ENCODE assay signal across 38 cellular contexts in the genomic region with DNA sequence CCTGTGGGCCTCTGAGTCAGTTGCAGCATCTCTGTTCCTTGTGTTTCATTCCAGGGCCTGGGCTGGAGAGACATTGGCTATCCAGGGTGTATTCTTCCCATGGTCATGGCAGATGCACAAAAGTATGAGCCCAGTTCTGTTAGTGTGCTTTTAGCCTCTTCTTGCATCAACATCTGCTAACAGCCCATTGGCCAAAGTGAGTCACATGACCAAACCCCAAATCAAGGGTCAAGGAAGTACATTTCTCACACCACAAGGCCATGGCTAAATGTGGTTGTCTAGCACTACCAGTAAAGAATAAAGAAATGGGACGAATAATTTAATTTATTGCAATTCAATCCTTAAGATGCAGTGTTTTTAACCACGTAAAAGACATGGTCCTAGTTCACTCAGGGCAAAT. TPM values are rescaled to one million over a fixed set of nuclear protein-coding genes. Genes with fewer than 3 reads are reported as not detected.
DNase-seq lines count a peak whose midpoint lies in the region; ATAC-seq, FAIRE-seq and TF ChIP-seq lines count a peak whose summit lies in the region.
"Had no signal": no experiment of that assay in that cellular context is flagged by ENCODE, and none has a peak within 500 bp of the region (broad histone marks: within the 10 kb centered on the region; RNA-seq: fewer than 3 reads in every experiment).

No MANE protein-coding gene starts in this region.

- H3K79me1 ChIP-seq in trophoblast cell (ENCODE audit: low read length), result no peaks in the 10 kb centered on the region

- H2AFZ ChIP-seq in K562 (ENCODE audit: low read depth, low read length), result no peak overlapping the region
- no peak overlapping the region for H2AFZ ChIP-seq in trophoblast cell (ENCODE audit: insufficient read depth, low read length, poor library complexity)

- H3K9ac ChIP-seq in K562 (ENCODE audit: insufficient read depth in 1 of 2, low read depth in 2 of 2, low read length in 2 of 2) (no peak overlapping the region), endodermal cell (ENCODE audit: extremely low read depth, low read length, poor library complexity, severe bottlenecking) (no peak overlapping the region), trophoblast cell (ENCODE audit: low read length) (no peak overlapping the region)
- H3K9ac ChIP-seq: BLaER1; BLaER1 treated with 17β-estradiol and CSF1 and Interleukin-3, amounts not matched to agents 10 nM and 100 nM had no signal

- TF ChIP-seq CTCF in K562 (IDR thresholded peaks at IDR 0.05 in 2 of 3, conservative IDR thresholded peaks at IDR 0.05 in 1 of 3; ENCODE audit: insufficient read depth in 2 of 3, low read depth in 1 of 3, low read length in 3 of 3), result no peak
- TF ChIP-seq CTCF in endodermal cell (conservative IDR thresholded peaks at IDR 0.05), result no peak
- no peak for TF ChIP-seq CTCF in glutamatergic neuron (IDR thresholded peaks at IDR 0.05; ENCODE audit: partially characterized antibody, unreplicated experiment)
- TF ChIP-seq CTCF in breast epithelium (IDR thresholded peaks at IDR 0.05), result no peak

- WGBS in K562 (ENCODE audit: insufficient coverage, low coverage, missing lambda C conversion rate), result 0% methylated on average over 2 of the region's 2 CpGs
- 90 to 92% methylated on average over 2 of the region's 2 CpGs for WGBS in endodermal cell (ENCODE audit: insufficient coverage in 1 of 2, insufficient read length in 1 of 2), 2 experiments
- WGBS in trophoblast cell (ENCODE audit: extremely low coverage, insufficient coverage, insufficient read length), result no CpG with 5 or more reads among the region's 2 CpGs

- no peak overlapping the region for H4K12ac ChIP-seq in trophoblast cell (ENCODE audit: low read depth, low read length)

- no peak for TF ChIP-seq EP300 in K562 (IDR thresholded peaks at IDR 0.05; ENCODE audit: low read length)

- no peaks in the 10 kb centered on the region for H3K36me3 ChIP-seq in K562 (ENCODE audit: control insufficient read depth, insufficient read depth, low read length)
- no peaks in the 10 kb centered on the region for H3K36me3 ChIP-seq in endodermal cell (ENCODE audit: control insufficient read depth, insufficient read depth, low read length)
- H3K36me3 ChIP-seq in trophoblast cell (ENCODE audit: control insufficient read depth in 1 of 2, insufficient read depth in 2 of 2, low read length in 2 of 2), result no peaks in the 10 kb centered on the region
- H3K36me3 ChIP-seq in breast epithelium, result no peaks in the 10 kb centered on the region
- H3K36me3 ChIP-seq: BE2C; BLaER1; BLaER1 treated with 17β-estradiol and CSF1 and Interleukin-3, amounts not matched to agents 10 nM and 100 nM had no signal

- POLR2A ChIA-PET in K562 (lab: Yijun Ruan, JAX), result no interaction called here

- no peak overlapping the region for H3K27ac ChIP-seq in K562 (ENCODE audit: extremely low read depth, low read depth, low read length)
- no peak overlapping the region for H3K27ac ChIP-seq in endodermal cell (ENCODE audit: low read depth, low read length)
- H3K27ac ChIP-seq in trophoblast cell (ENCODE audit: low read depth, low read length), result no peak overlapping the region
- H3K27ac ChIP-seq in breast epithelium, result no peak overlapping the region
- H3K27ac ChIP-seq: 22Rv1; A549; BLaER1; BLaER1 treated with 17β-estradiol and CSF1 and Interleukin-3, amounts not matched to agents 10 nM and 100 nM; C4-2B had no signal

- no peaks in the 10 kb centered on the region for H4K20me1 ChIP-seq in K562 (replicated peaks; ENCODE audit: control insufficient read depth, insufficient read depth, low read length)
- H4K20me1 ChIP-seq: BLaER1; BLaER1 treated with 17β-estradiol and CSF1 and Interleukin-3, amounts not matched to agents 10 nM and 100 nM had no signal

- H3K27me3 Mint-ChIP-seq in endodermal cell (ENCODE audit: insufficient read depth), result peaks cover 6% of the 10 kb centered on the region
- peaks cover 7% of the 10 kb centered on the region for H3K27me3 Mint-ChIP-seq in glutamatergic neuron (ENCODE audit: unreplicated experiment)

- no peak overlapping the region for H2AK5ac ChIP-seq in trophoblast cell (ENCODE audit: low read length)

- H3K79me2 ChIP-seq in K562 (ENCODE audit: control insufficient read depth, insufficient read depth, low read length) (no peaks in the 10 kb centered on the region), trophoblast cell (ENCODE audit: control insufficient read depth, insufficient read depth, low read length, poor library complexity) (no peaks in the 10 kb centered on the region)

- TF ChIP-seq POLR2A in K562 (conservative IDR thresholded peaks at IDR 0.05) (no peak), breast epithelium (IDR thresholded peaks at IDR 0.05) (no peak)

- intact Hi-C loops in K562 (cut with micrococcal nuclease) (no loop called here), breast epithelium (cut with DNase I; ENCODE audit: low total_unique reads) (no loop called here)

- H3K4me3 ChIP-seq in K562, result no peak overlapping the region
- H3K4me3 ChIP-seq in endodermal cell (ENCODE audit: low read length), result no peak overlapping the region
- no peak overlapping the region for H3K4me3 ChIP-seq in trophoblast cell (ENCODE audit: low read depth, low read length)
- H3K4me3 ChIP-seq in breast epithelium, result no peak overlapping the region
- H3K4me3 ChIP-seq: A549; BLaER1; BLaER1 treated with 17β-estradiol and CSF1 and Interleukin-3, amounts not matched to agents 10 nM and 100 nM had no signal

- no peak overlapping the region for H3K4me3 Mint-ChIP-seq in endodermal cell
- no peak overlapping the region for H3K4me3 Mint-ChIP-seq in glutamatergic neuron (ENCODE audit: unreplicated experiment)
- H3K4me3 Mint-ChIP-seq: B cell; CD14-positive monocyte; CD4-positive, alpha-beta memory T cell; CD4-positive, alpha-beta T cell; CD4-positive, CD25-positive, alpha-beta regulatory T cell; CD8-positive, alpha-beta memory T cell; CD8-positive, alpha-beta T cell had no signal

- H3K9me3 ChIP-seq in K562 (replicated peaks; ENCODE audit: control insufficient read depth, insufficient read depth, low read depth, low read length) (no peaks in the 10 kb centered on the region), endodermal cell (ENCODE audit: control insufficient read depth, low read length) (no peaks in the 10 kb centered on the region), trophoblast cell (ENCODE audit: insufficient read depth, low read depth, low read length) (no peaks in the 10 kb centered on the region), breast epithelium (no peaks in the 10 kb centered on the region)
- H3K9me3 ChIP-seq: A549, BE2C, BLaER1 had no signal

- in situ Hi-C loops in K562 (cut with MboI), result no loop called here

- no TSS peak for BruUV-seq in K562 (replicated peaks; lab: Mats Ljungman, UMichigan)

- peak; percentile 12 for DNase-seq in CMK (ENCODE audit: low read depth)
- DNase-seq in K562 (ENCODE audit: extremely low read depth in 1 of 4, low spot score in 3 of 4), result peak in 3 of 4 experiments; percentile 20 to 59 (median 55)
- DNase-seq in endodermal cell, result peak; percentile 12
- no peak for DNase-seq in glutamatergic neuron
- no peak for DNase-seq in trophoblast cell
- no peak for DNase-seq in activated effector memory CD4-positive, alpha-beta T cell treated with Interleukin-2 at 50 U/mL for 16 hours
- no peak for DNase-seq in breast epithelium (ENCODE audit: low spot score in 2 of 2)
- DNase-seq: 8988T; ACHN; AML-193; BE2C; C1 segment of cervical spinal cord; Caco-2; Calu3; CD4-positive, alpha-beta memory T cell; CD4-positive, alpha-beta T cell; CD4-positive, CD25-positive, alpha-beta regulatory T cell; CD8-positive, alpha-beta memory T cell; CD8-positive, alpha-beta T cell; COR-L47; DMS 273 treated with DMSO at 0.1 percent for 48 hours; DMS153; DMS53; DMS79; DMS79 treated with DMSO at 0.1 percent for 48 hours; DND-41; EL had no signal

- H4K8ac ChIP-seq in trophoblast cell (ENCODE audit: low read depth, low read length), result no peak overlapping the region

- H3K4me2 ChIP-seq in K562 (ENCODE audit: insufficient read depth, low read length) (no peak overlapping the region), trophoblast cell (ENCODE audit: low read length) (no peak overlapping the region)
- H3K4me2 ChIP-seq: A549; BLaER1; BLaER1 treated with 17β-estradiol and CSF1 and Interleukin-3, amounts not matched to agents 10 nM and 100 nM had no signal

- no peak overlapping the region for H2BK12ac ChIP-seq in trophoblast cell (ENCODE audit: low read length)

- CTCF ChIA-PET in K562 (lab: Yijun Ruan, JAX; ENCODE audit: low intra/inter-chr PET ratio), result no interaction called here

- H3K36me3 Mint-ChIP-seq in endodermal cell (ENCODE audit: low read depth), result no peaks in the 10 kb centered on the region
- H3K36me3 Mint-ChIP-seq in glutamatergic neuron (ENCODE audit: unreplicated experiment), result no peaks in the 10 kb centered on the region
- H3K36me3 Mint-ChIP-seq: CD14-positive monocyte; CD4-positive, alpha-beta memory T cell; CD4-positive, CD25-positive, alpha-beta regulatory T cell; CD8-positive, alpha-beta T cell had no signal

- no peaks in the 10 kb centered on the region for H3K4me1 ChIP-seq in K562 (replicated peaks in 1 of 2; ENCODE audit: control insufficient read depth in 2 of 2, insufficient read depth in 2 of 2, low read length in 2 of 2)
- no peaks in the 10 kb centered on the region for H3K4me1 ChIP-seq in endodermal cell (ENCODE audit: control insufficient read depth, insufficient read depth, low read length)
- H3K4me1 ChIP-seq in trophoblast cell (ENCODE audit: control insufficient read depth in 1 of 2, insufficient read depth in 2 of 2, low read length in 2 of 2), result no peaks in the 10 kb centered on the region
- no peaks in the 10 kb centered on the region for H3K4me1 ChIP-seq in breast epithelium
- H3K4me1 ChIP-seq: A549; BE2C; BLaER1; BLaER1 treated with 17β-estradiol and CSF1 and Interleukin-3, amounts not matched to agents 10 nM and 100 nM; Caco-2 had no signal

- H2BK5ac ChIP-seq in trophoblast cell (ENCODE audit: low read depth, low read length, poor library complexity), result no peak overlapping the region

- no peak for FAIRE-seq in K562 (lab: Jason Lieb, UNC)
- FAIRE-seq: A204.1, A549, D721Med had no signal

- H3K4me1 Mint-ChIP-seq in endodermal cell (peaks cover 5% of the 10 kb centered on the region), glutamatergic neuron (ENCODE audit: low read depth, unreplicated experiment) (peaks cover 26% of the 10 kb centered on the region)
- H3K4me1 Mint-ChIP-seq: B cell; CD14-positive monocyte; CD4-positive, alpha-beta memory T cell; CD4-positive, CD25-positive, alpha-beta regulatory T cell; CD8-positive, alpha-beta memory T cell had no signal

- H3K27me3 ChIP-seq in K562 (ENCODE audit: control insufficient read depth in 2 of 2, insufficient read depth in 2 of 2, low read length in 2 of 2), result peaks cover 3 to 8% of the 10 kb centered on the region in 2 experiments; a peak in 1 of 5 replicates
- H3K27me3 ChIP-seq in endodermal cell (ENCODE audit: control insufficient read depth, insufficient read depth, low read length, poor library complexity, severe bottlenecking), result no peaks in the 10 kb centered on the region
- no peaks in the 10 kb centered on the region for H3K27me3 ChIP-seq in trophoblast cell (ENCODE audit: insufficient read depth, low read length)
- no peaks in the 10 kb centered on the region for H3K27me3 ChIP-seq in breast epithelium
- H3K27me3 ChIP-seq: BLaER1; BLaER1 treated with 17β-estradiol and CSF1 and Interleukin-3, amounts not matched to agents 10 nM and 100 nM had no signal

- no peak overlapping the region for H3K18ac ChIP-seq in trophoblast cell (ENCODE audit: low read length)

- ATAC-seq in K562 (no peak), HG03280 (IDR thresholded peaks at IDR 0.05; ENCODE audit: unreplicated experiment) (no peak)
- ATAC-seq: A549; CD8-positive, alpha-beta T cell had no signal

- no peak overlapping the region for H4K91ac ChIP-seq in trophoblast cell (ENCODE audit: low read depth, low read length)

- H3K9me1 ChIP-seq in K562 (ENCODE audit: control insufficient read depth, insufficient read depth, low read length), result no peaks in the 10 kb centered on the region

- no peak overlapping the region for H3K14ac ChIP-seq in trophoblast cell (ENCODE audit: low read length)

- H3K27ac Mint-ChIP-seq in endodermal cell (no peak overlapping the region), glutamatergic neuron (ENCODE audit: unreplicated experiment) (peak overlapping the region; percentile 38)
- H3K27ac Mint-ChIP-seq: B cell; CD14-positive monocyte; CD4-positive, alpha-beta memory T cell; CD4-positive, alpha-beta T cell; CD4-positive, CD25-positive, alpha-beta regulatory T cell; CD8-positive, alpha-beta memory T cell; CD8-positive, alpha-beta T cell had no signal

- no peaks in the 10 kb centered on the region for H3K9me3 Mint-ChIP-seq in endodermal cell
- peaks cover 8% of the 10 kb centered on the region for H3K9me3 Mint-ChIP-seq in glutamatergic neuron (ENCODE audit: unreplicated experiment)
- H3K9me3 Mint-ChIP-seq: CD4-positive, alpha-beta memory T cell; CD4-positive, alpha-beta T cell; CD8-positive, alpha-beta memory T cell; CD8-positive, alpha-beta T cell had no signal

- H3K4ac ChIP-seq in trophoblast cell (ENCODE audit: low read depth, low read length), result no peak overlapping the region

- H3K23ac ChIP-seq in trophoblast cell (ENCODE audit: low read length), result no peak overlapping the region

- TF ChIP-seq RAD21 in K562 (CRISPR knock-in tag; conservative IDR thresholded peaks at IDR 0.05 in 1 of 2, IDR thresholded peaks at IDR 0.05 in 1 of 2), result no peak

- no peak overlapping the region for H2BK120ac ChIP-seq in trophoblast cell (ENCODE audit: insufficient read depth, low read length, poor library complexity)

RNA-seq across cellular contexts. Expression of a gene that starts 43.9 kb away (rescaled TPM):
- not detected in 2 replicates for total RNA-seq in K562 (2011; cell fraction: chromatin; rRNA removed; ENCODE audit: low replicate concordance)
- not detected in 2 replicates for total RNA-seq in K562 (2011; cell fraction: nucleolus; rRNA removed)
- total RNA-seq in K562 (2011; cell fraction: nucleoplasm; rRNA removed), result not detected in 2 replicates
- total RNA-seq in K562 (2014; rRNA removed) (not detected in 2 replicates), K562 (2014; rRNA removed; fragmentation: Illumina TruSeq; extraction: Trizol) (not detected in 2 replicates), K562 (2015; rRNA removed; fragmentation: Illumina TruSeq; extraction: Trizol) (not detected in 2 replicates), K562 (2021) (not detected in 2 replicates), endodermal cell (under 1 TPM; 0.44 to 0.57 TPM), glutamatergic neuron (ENCODE audit: unreplicated experiment) (48.5 TPM), breast epithelium (10 to 100 TPM in 2 of 3 donors, 1 to 10 TPM in 1; 8.9 to 81.4 (median 24.6) TPM)
- polyA plus RNA-seq in K562 (2011; rRNA removed) (not detected in 2 replicates), K562 (2014; fragmentation: Illumina TruSeq; extraction: Trizol) (not detected in 2 replicates), K562 (2014; fragmentation: Nextera tagmentation; extraction: Ambion mirVana) (not detected), K562 (2014; rRNA removed) (not detected in 2 replicates)
- not detected in 2 replicates for polyA plus RNA-seq in K562 (2011; cell fraction: cytosol; rRNA removed)
- not detected in 2 replicates for polyA plus RNA-seq in K562 (2011; cell fraction: nucleus; rRNA removed)
- 0.07 TPM in 1 of 2 replicates, not detected in the other for polyA plus RNA-seq in K562 (2012)
- not detected in 2 replicates for polyA minus RNA-seq in K562 (2011; rRNA and poly(A)+ RNA removed)
- not detected in 2 replicates for polyA minus RNA-seq in K562 (2011; cell fraction: cytosol; rRNA and poly(A)+ RNA removed)
- not detected in 2 replicates for polyA minus RNA-seq in K562 (2011; cell fraction: nucleus; rRNA and poly(A)+ RNA removed)
- polyA plus RNA-seq in endodermal cell (2013, experiment 1 of 2), result 3.9 TPM
- 2.8 TPM for polyA plus RNA-seq in endodermal cell (2013, experiment 2 of 2)
- polyA plus RNA-seq in trophoblast cell (2013), result 0.04 and 0.05 TPM in 2 replicates
- total RNA-seq: B cell; Caco-2; Calu3; CD4-positive, alpha-beta T cell; CD4-positive, CD25-positive, alpha-beta regulatory T cell had no signal
- polyA plus RNA-seq: AG04450; CD14-positive monocyte; CD4-positive, alpha-beta memory T cell had no signal

Comparison
In these comparisons a context has a peak if more than half of its experiments do, and no peak if none do; other contexts are left out.
1. DNase-seq: peak in CMK (single experiment), K562 (3 of 4) and endodermal cell (single experiment); none in glutamatergic neuron (single experiment), trophoblast cell (0 of 2), activated effector memory CD4-positive, alpha-beta T cell treated with Interleukin-2 at 50 U/mL for 16 hours (single experiment) and breast epithelium (0 of 2).
2. RNA of a gene that starts 43.9 kb away (total RNA-seq): 48.5 TPM in glutamatergic neuron (single experiment) and 8.9 to 81.4 TPM in breast epithelium; 0.44 to 0.57 TPM in endodermal cell and not detected in K562; every median in the first group is over 4 times any median in the second.